ENCODE assay signal across 8 cellular contexts in the genomic region with DNA sequence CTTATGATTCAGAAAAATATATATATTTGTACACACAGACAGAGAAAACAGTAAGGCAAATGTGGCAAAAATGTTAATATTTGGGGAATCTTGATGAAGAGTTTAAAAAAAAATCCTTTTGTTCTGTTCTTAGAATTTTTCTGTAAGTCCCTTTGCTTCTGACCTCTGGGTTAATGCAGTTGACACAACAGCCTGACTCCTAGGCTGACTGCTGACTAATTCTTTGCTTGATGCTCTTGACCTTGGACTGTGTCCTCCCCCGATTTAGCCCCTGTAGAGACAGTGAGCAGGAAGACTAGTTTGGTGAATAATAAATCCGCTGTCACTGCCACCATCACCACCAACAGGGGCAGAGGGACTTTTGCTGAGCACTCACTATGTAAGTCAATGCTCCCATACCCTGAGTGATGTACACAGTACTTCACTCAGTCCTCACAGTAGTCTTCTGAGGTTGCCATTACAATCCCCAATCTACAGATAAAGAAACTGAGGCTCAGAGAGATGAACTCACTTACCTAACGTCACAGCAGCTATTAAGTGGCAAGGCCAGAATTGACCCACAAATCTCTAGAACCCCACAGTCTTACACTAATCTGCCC.
DNase-seq lines count a peak whose midpoint lies in the region; ATAC-seq, FAIRE-seq and TF ChIP-seq lines count a peak whose summit lies in the region.
"Had no signal": no experiment of that assay in that cellular context is flagged by ENCODE, and none has a peak within 500 bp of the region (broad histone marks: within the 10 kb centered on the region; RNA-seq: fewer than 3 reads in every experiment).

No MANE protein-coding gene starts in this region.

- POLR2A ChIA-PET in endothelial cell of umbilical vein (lab: Charles Lee), result interaction anchor here (2.7 kb wide), 1 partner anchor 215 kb away, joined by 20 read pairs; the partner anchor contains the start of gene RRBP1

- 49 to 86% (median 59%) methylated on average over 3 of the region's 3 CpGs for WGBS in spleen, 5 donors

- H3K4me2 ChIP-seq in endothelial cell of umbilical vein (ENCODE audit: insufficient read depth, low read length), result peak overlapping the region; percentile 9

- peak overlapping the region; percentile 40 for H3K9ac ChIP-seq in endothelial cell of umbilical vein (replicated peaks; ENCODE audit: extremely low read depth, insufficient read depth, low read length)

- H3K9me3 ChIP-seq in endothelial cell of umbilical vein (replicated peaks; ENCODE audit: control insufficient read depth, insufficient read depth, low read length) (no peaks in the 10 kb centered on the region), spleen (no peaks in the 10 kb centered on the region)

- TF ChIP-seq CTCF in endothelial cell of umbilical vein (IDR thresholded peaks at IDR 0.05; ENCODE audit: extremely low read depth in 1 of 2, insufficient read depth in 1 of 2, low read depth in 1 of 2, low read length in 2 of 2) (no peak), spleen (IDR thresholded peaks at IDR 0.05 in 8 of 11, conservative IDR thresholded peaks at IDR 0.05 in 3 of 11) (no peak)

- dilution Hi-C loops in endothelial cell of umbilical vein (cut with MboI; ENCODE audit: extremely low pct_ligation_motif_present, low sequenced_read_pairs), result no loop called here

- H3K27me3 ChIP-seq in endothelial cell of umbilical vein (ENCODE audit: control insufficient read depth in 2 of 2, insufficient read depth in 2 of 2, low read length in 2 of 2) (peaks cover 2 to 3% of the 10 kb centered on the region in 2 experiments), spleen (replicated peaks in 1 of 7) (peaks cover 0 to 9% (median 0%) of the 10 kb centered on the region in 7 donors)

- H3K27ac ChIP-seq in endothelial cell of umbilical vein (ENCODE audit: insufficient read depth, low read depth, low read length) (peak overlapping the region; percentile 80), spleen (peak overlapping the region in 7 of 8 donors; percentile 8 to 83 (median 75))

- no peak overlapping the region for H2AFZ ChIP-seq in endothelial cell of umbilical vein (ENCODE audit: low read depth, low read length)

- TF ChIP-seq POLR2A in endothelial cell of umbilical vein (IDR thresholded peaks at IDR 0.05; ENCODE audit: low read depth, low read length) (no peak), spleen (IDR thresholded peaks at IDR 0.05) (no peak)

- ATAC-seq in GM19351 (IDR thresholded peaks at IDR 0.05; ENCODE audit: unreplicated experiment), result peak; percentile 42
- ATAC-seq in HG03039 (IDR thresholded peaks at IDR 0.05; ENCODE audit: unreplicated experiment), result peak; percentile 40
- no peak for ATAC-seq in GM18519 (IDR thresholded peaks at IDR 0.05; ENCODE audit: low FRiP score, unreplicated experiment)

- H3K9me1 ChIP-seq in endothelial cell of umbilical vein (replicated peaks; ENCODE audit: control insufficient read depth, extremely low read depth, insufficient read depth, low read length), result no peaks in the 10 kb centered on the region

- CTCF ChIA-PET in endothelial cell of umbilical vein (lab: Charles Lee), result interaction anchor here (1.1 to 8.0 kb wide), 15 partner anchors 12 to 392 kb away, joined by 3 to 110 read pairs (median 8); partner anchors contain the start of gene RRBP1

- no peaks in the 10 kb centered on the region for H4K20me1 ChIP-seq in endothelial cell of umbilical vein (replicated peaks; ENCODE audit: control insufficient read depth, extremely low read depth, insufficient read depth, low read length)

- no peaks in the 10 kb centered on the region for H3K79me2 ChIP-seq in endothelial cell of umbilical vein (ENCODE audit: control insufficient read depth, insufficient read depth, low read length)

- DNase-seq in endothelial cell of umbilical vein (ENCODE audit: low read depth, low spot score) (no peak), spleen (no peak), germinal center (ENCODE audit: low spot score) (no peak)
- no peak for DNase-seq in effector CD4-positive, alpha-beta T cell

- H3K4me3 ChIP-seq in endothelial cell of umbilical vein (replicated peaks in 1 of 3; ENCODE audit: insufficient read depth in 1 of 3, low read depth in 1 of 3, low read length in 3 of 3), result no peak overlapping the region
- no peak overlapping the region for H3K4me3 ChIP-seq in spleen

- no TSS peak for BruUV-seq in endothelial cell of umbilical vein (replicated peaks; lab: Mats Ljungman, UMichigan)

- intact Hi-C loops in endothelial cell of umbilical vein (cut with micrococcal nuclease), result loop anchor here (1.0 kb wide), 2 partner anchors 147 to 215 kb away; partner anchors contain the start of gene RRBP1
- intact Hi-C loops in spleen (cut with DNase I; ENCODE audit: low total_unique reads), result loop anchor here (2.0 to 10.0 kb wide), 2 partner anchors 216 to 392 kb away; no protein-coding TSS in a partner anchor

- FAIRE-seq in endothelial cell of umbilical vein (lab: Jason Lieb, UNC), result no peak
- FAIRE-seq: H54 had no signal

- H3K4me1 ChIP-seq in endothelial cell of umbilical vein (ENCODE audit: control insufficient read depth, extremely low read depth, insufficient read depth, low read length) (peaks cover 25% of the 10 kb centered on the region), spleen (peaks cover 17 to 79% (median 33%) of the 10 kb centered on the region in 6 donors)

- H3K36me3 ChIP-seq in endothelial cell of umbilical vein (ENCODE audit: control insufficient read depth in 2 of 2, extremely low read depth in 1 of 2, insufficient read depth in 2 of 2, low read length in 2 of 2) (no peaks in the 10 kb centered on the region), spleen (no peaks in the 10 kb centered on the region)

TF ChIP-seq in endothelial cell of umbilical vein, 7 proteins besides CTCF, POLR2A, EP300 and RAD21:
- TF ChIP-seq POLR2AphosphoS5 (IDR thresholded peaks at IDR 0.05; ENCODE audit: insufficient read depth, low read depth, low read length) (no peak), MYC (IDR thresholded peaks at IDR 0.05; ENCODE audit: low read depth, low read length) (no peak), JUN (IDR thresholded peaks at IDR 0.05; ENCODE audit: borderline replicate concordance, insufficient read depth, insufficient read length, low read depth) (no peak)
- TF ChIP-seq, protein P1, sequence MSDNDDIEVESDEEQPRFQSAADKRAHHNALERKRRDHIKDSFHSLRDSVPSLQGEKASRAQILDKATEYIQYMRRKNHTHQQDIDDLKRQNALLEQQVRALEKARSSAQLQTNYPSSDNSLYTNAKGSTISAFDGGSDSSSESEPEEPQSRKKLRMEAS (IDR thresholded peaks at IDR 0.05; ENCODE audit: insufficient read depth, insufficient read length), result no peak
